In the genomic region with DNA sequence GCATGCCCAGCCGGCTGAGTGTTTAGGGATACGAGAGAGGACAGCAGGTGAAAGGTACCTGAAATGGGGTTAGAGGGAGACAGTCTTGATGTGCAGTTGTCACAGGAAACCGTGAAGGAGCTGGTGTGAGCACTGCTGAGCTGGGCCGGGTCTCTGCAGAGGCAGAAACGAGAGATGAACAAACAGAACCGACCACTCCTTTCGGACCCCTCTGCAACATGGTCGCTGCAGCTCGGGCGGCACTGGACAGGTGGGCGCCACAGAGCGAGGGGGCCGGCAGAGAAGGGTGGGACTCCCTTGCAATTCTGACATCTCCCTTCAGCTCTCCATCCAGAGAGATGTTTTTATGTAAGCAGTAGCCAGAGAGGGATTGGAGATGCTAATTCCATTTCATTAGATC, we compare ENCODE assay signal across 2 cellular contexts.
TF ChIP-seq lines count a peak whose summit lies in the region.

No MANE protein-coding gene starts in this region.

TF ChIP-seq in SK-N-SH, 30 proteins besides CTCF, POLR2A, EP300 and RAD21 (continued from another document):
- TF ChIP-seq REST (IDR thresholded peaks at IDR 0.05; ENCODE audit: low read depth, low read length), result no peak
- no peak for TF ChIP-seq POLR2AphosphoS5 (IDR thresholded peaks at IDR 0.05; ENCODE audit: low read depth, low read length)
- TF ChIP-seq, protein P1, sequence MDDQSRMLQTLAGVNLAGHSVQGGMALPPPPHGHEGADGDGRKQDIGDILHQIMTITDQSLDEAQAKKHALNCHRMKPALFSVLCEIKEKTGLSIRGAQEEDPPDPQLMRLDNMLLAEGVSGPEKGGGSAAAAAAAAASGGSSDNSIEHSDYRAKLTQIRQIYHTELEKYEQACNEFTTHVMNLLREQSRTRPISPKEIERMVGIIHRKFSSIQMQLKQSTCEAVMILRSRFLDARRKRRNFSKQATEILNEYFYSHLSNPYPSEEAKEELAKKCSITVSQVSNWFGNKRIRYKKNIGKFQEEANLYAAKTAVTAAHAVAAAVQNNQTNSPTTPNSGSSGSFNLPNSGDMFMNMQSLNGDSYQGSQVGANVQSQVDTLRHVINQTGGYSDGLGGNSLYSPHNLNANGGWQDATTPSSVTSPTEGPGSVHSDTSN (IDR thresholded peaks at IDR 0.05), result no peak

TF ChIP-seq in SK-N-SH treated with all-trans-retinoic acid at 6 μM for 48 hours, 23 proteins besides CTCF, POLR2A, EP300 and RAD21 (continued from another document):
- TF ChIP-seq, protein P2, sequence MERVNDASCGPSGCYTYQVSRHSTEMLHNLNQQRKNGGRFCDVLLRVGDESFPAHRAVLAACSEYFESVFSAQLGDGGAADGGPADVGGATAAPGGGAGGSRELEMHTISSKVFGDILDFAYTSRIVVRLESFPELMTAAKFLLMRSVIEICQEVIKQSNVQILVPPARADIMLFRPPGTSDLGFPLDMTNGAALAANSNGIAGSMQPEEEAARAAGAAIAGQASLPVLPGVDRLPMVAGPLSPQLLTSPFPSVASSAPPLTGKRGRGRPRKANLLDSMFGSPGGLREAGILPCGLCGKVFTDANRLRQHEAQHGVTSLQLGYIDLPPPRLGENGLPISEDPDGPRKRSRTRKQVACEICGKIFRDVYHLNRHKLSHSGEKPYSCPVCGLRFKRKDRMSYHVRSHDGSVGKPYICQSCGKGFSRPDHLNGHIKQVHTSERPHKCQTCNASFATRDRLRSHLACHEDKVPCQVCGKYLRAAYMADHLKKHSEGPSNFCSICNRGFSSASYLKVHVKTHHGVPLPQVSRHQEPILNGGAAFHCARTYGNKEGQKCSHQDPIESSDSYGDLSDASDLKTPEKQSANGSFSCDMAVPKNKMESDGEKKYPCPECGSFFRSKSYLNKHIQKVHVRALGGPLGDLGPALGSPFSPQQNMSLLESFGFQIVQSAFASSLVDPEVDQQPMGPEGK (CRISPR knock-in tag; IDR thresholded peaks at IDR 0.05; ENCODE audit: borderline replicate concordance), result no peak
- TF ChIP-seq SNAI2 (CRISPR knock-in tag; IDR thresholded peaks at IDR 0.05), result no peak
- no peak for TF ChIP-seq TCF4 (CRISPR knock-in tag; IDR thresholded peaks at IDR 0.05; ENCODE audit: borderline replicate concordance)
- TF ChIP-seq ZNF565 (CRISPR knock-in tag; conservative IDR thresholded peaks at IDR 0.05; ENCODE audit: low read depth), result no peak
- no peak for TF ChIP-seq ARNTL (CRISPR knock-in tag; IDR thresholded peaks at IDR 0.05; ENCODE audit: borderline replicate concordance, low read depth)
- no peak for TF ChIP-seq ZC3H10 (CRISPR knock-in tag; IDR thresholded peaks at IDR 0.05)
- no peak for TF ChIP-seq TSHZ2 (CRISPR knock-in tag; IDR thresholded peaks at IDR 0.05)
